Comparison of ENCODE assay signal across 8 cellular contexts in genomic region chr2:36403675-36404230, GRCh38. TPM values are rescaled to one million over a fixed set of nuclear protein-coding genes. Genes with fewer than 3 reads are reported as not detected.
DNase-seq lines count a peak whose midpoint lies in the region; ATAC-seq, FAIRE-seq and TF ChIP-seq lines count a peak whose summit lies in the region.

No MANE protein-coding gene starts in this region.

- H3K9me3 Mint-ChIP-seq in stimulated activated memory B cell treated with anti-CD40 and anti-IgM and Interleukin-4, amounts not matched to agents 10 μg/mL and 1 μg/mL and 100 μg/mL, for 72 hours = no peaks in the 10 kb centered on the region

- peak; percentile 86 for FAIRE-seq in GM12891 (lab: Jason Lieb, UNC)
- FAIRE-seq in frontal cortex (lab: Jason Lieb, UNC) = no peak

- CTCF ChIA-PET in Panc1 (lab: Charles Lee) = no interaction called here

- ATAC-seq in HG02678 (IDR thresholded peaks at IDR 0.05; ENCODE audit: unreplicated experiment) (peak; percentile 57), Panc1 (peak; percentile 82), esophagus mucosa (no peak)
- ATAC-seq in stimulated activated memory B cell treated with anti-CD40 and anti-IgM and Interleukin-4, amounts not matched to agents 10 μg/mL and 1 μg/mL and 100 μg/mL, for 72 hours = no peak

- peak overlapping the region; percentile 96 for H3K27ac ChIP-seq in Panc1 (ENCODE audit: low read length)

- H3K36me3 ChIP-seq in Panc1 (ENCODE audit: control insufficient read depth, insufficient read depth, low read length) = peaks cover 16% of the 10 kb centered on the region; the same call in 1 of the 2 replicates

- no TSS peak for BruUV-seq in Panc1 (replicated peaks; lab: Mats Ljungman, UMichigan)

- TF ChIP-seq CTCF in Panc1 (IDR thresholded peaks at IDR 0.05) = no peak

- no peaks in the 10 kb centered on the region for H3K27me3 Mint-ChIP-seq in stimulated activated memory B cell treated with anti-CD40 and anti-IgM and Interleukin-4, amounts not matched to agents 10 μg/mL and 1 μg/mL and 100 μg/mL, for 72 hours

- intact Hi-C loops in Panc1 (cut with micrococcal nuclease; ENCODE audit: unreplicated experiment) = no loop called here

- no peaks in the 10 kb centered on the region for H3K27me3 ChIP-seq in Panc1 (ENCODE audit: control insufficient read depth, insufficient read depth, low read length)

- H3K4me3 Mint-ChIP-seq in stimulated activated memory B cell treated with anti-CD40 and anti-IgM and Interleukin-4, amounts not matched to agents 10 μg/mL and 1 μg/mL and 100 μg/mL, for 72 hours = no peak overlapping the region

- no peaks in the 10 kb centered on the region for H3K9me3 ChIP-seq in Panc1 (ENCODE audit: control insufficient read depth, insufficient read depth, low read depth, low read length)

- POLR2A ChIA-PET in Panc1 (lab: Charles Lee) = interaction anchor here (0.6 kb wide), 1 partner anchor 54 kb away, joined by 3 read pairs; no protein-coding TSS in a partner anchor

- in situ Hi-C loops in Panc1 (cut with HindIII; ENCODE audit: low pct_unique_long_range_greater_than_20kb, low sequenced_read_pairs) = no loop called here

- H3K36me3 Mint-ChIP-seq in stimulated activated memory B cell treated with anti-CD40 and anti-IgM and Interleukin-4, amounts not matched to agents 10 μg/mL and 1 μg/mL and 100 μg/mL, for 72 hours = no peaks in the 10 kb centered on the region

- peaks cover 100% of the 10 kb centered on the region for H3K4me1 ChIP-seq in Panc1 (ENCODE audit: control insufficient read depth, insufficient read depth, low read length)

- DNase-seq in GM12891 (ENCODE audit: insufficient read length, low spot score) (no peak), Panc1 (ENCODE audit: low read depth, low spot score) (peak; percentile 93), iris pigment epithelial cell (ENCODE audit: low read depth) (peak; percentile 93), D341Med (ENCODE audit: low spot score) (no peak), frontal cortex (ENCODE audit: low spot score in 2 of 2) (no peak)

- no peak overlapping the region for H3K27ac Mint-ChIP-seq in stimulated activated memory B cell treated with anti-CD40 and anti-IgM and Interleukin-4, amounts not matched to agents 10 μg/mL and 1 μg/mL and 100 μg/mL, for 72 hours

- TF ChIP-seq POLR2A in GM12891 (IDR thresholded peaks at IDR 0.05; ENCODE audit: low read depth, low read length) = no peak

- peak overlapping the region in 1 of 2 experiments; percentile 4; a peak in 2 of 4 replicates for H3K4me3 ChIP-seq in Panc1 (ENCODE audit: low read depth in 2 of 2, low read length in 2 of 2)

- H3K4me1 Mint-ChIP-seq in stimulated activated memory B cell treated with anti-CD40 and anti-IgM and Interleukin-4, amounts not matched to agents 10 μg/mL and 1 μg/mL and 100 μg/mL, for 72 hours = no peaks in the 10 kb centered on the region

TF ChIP-seq in GM12891, 5 proteins besides CTCF, POLR2A, EP300 and RAD21:
- no peak for TF ChIP-seq TAF1 (IDR thresholded peaks at IDR 0.05; ENCODE audit: low read depth, low read length)

RNA-seq across cellular contexts. Expression of gene CRIM1, which starts 48.2 kb away (rescaled TPM):
- 3.7 TPM for polyA plus RNA-seq in GM12891 (2012; ENCODE audit: low read depth, missing spikeins)
- total RNA-seq in Panc1 (2021; ENCODE audit: unreplicated experiment) = 290 TPM
- polyA plus RNA-seq in Panc1 (2012; ENCODE audit: insufficient read length) = 285 TPM
- 15.2 TPM for total RNA-seq in esophagus mucosa
- 97.8 TPM for total RNA-seq in frontal cortex

Comparison
In these comparisons a context has a peak if more than half of its experiments do, and no peak if none do; other contexts are left out.
1. DNase-seq: peak in Panc1 (single experiment) and iris pigment epithelial cell (single experiment); none in GM12891 (single experiment), D341Med (single experiment) and frontal cortex (0 of 2).
2. ATAC-seq: peak in HG02678 (single experiment) and Panc1 (single experiment); none in stimulated activated memory B cell treated with anti-CD40 and anti-IgM and Interleukin-4, amounts not matched to agents 10 μg/mL and 1 μg/mL and 100 μg/mL, for 72 hours (single experiment) and esophagus mucosa (single experiment).